Comparison of ENCODE assay signal across 27 cellular contexts in the genomic region with DNA sequence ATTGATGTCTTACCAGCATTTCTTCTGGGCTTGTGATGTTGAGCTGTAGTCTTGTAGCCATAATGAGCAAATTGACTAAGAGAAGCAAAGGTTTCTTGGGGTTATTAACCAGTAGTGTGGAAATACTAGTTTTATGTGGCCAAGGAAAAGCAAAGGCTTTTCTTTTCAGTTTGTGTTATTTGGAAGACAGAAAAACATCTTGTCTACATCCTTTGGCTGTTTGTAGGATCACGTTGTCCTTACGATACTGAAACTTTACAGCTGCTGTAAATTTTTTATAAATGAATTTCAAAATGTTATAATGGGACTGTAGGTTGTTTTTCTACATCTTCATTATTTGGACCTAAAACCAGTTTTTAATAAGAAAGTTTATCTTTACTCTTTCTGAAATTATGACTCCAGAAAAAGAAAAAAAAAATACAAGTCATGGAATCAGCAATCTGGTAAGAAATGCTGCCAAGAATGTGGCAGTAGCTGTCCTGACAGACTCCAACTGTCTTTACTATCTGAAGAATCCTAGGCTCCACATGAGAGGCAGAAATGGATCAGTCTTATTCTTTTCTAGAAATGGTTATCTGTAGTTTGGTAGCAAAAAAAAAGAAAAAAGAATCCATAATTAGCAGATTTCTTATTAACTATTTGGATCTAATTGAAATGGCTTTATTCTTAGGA. TPM values are rescaled to one million over a fixed set of nuclear protein-coding genes. Genes with fewer than 3 reads are reported as not detected.
A peak's percentile ranks its signal among the peaks of the same experiment; 100 is the strongest.
DNase-seq lines count a peak whose midpoint lies in the region; ATAC-seq and TF ChIP-seq lines count a peak whose summit lies in the region.
"Had no signal": no experiment of that assay in that cellular context is flagged by ENCODE, and none has a peak within 500 bp of the region (broad histone marks: within the 10 kb centered on the region; RNA-seq: fewer than 3 reads in every experiment).

No MANE protein-coding gene starts in this region.

- ATAC-seq in IMR-90 (ENCODE audit: low read depth), result peak; percentile 28
- ATAC-seq in left ventricle myocardium superior, result peak; percentile 66
- no peak for ATAC-seq in activated naive CD4-positive, alpha-beta T cell treated with anti-CD3 and anti-CD28 coated beads, Interleukin-2, amount 50 U/mL, for 72 hours
- ATAC-seq in GM18520 (IDR thresholded peaks at IDR 0.05; ENCODE audit: unreplicated experiment), result no peak
- ATAC-seq: activated T-cell treated with anti-CD3 and anti-CD28 coated beads, Interleukin-2, amount 50 U/mL, for 72 hours; GM12878; stimulated activated naive CD8-positive, alpha-beta T cell treated with anti-CD3 and anti-CD28 coated beads, Interleukin-15, amount 100 ng/mL, for 72 hours had no signal

- H3K27me3 ChIP-seq in IMR-90 (ENCODE audit: control insufficient read depth, insufficient read depth, low read length) (no peaks in the 10 kb centered on the region), esophagus muscularis mucosa (no peaks in the 10 kb centered on the region)
- H3K27me3 ChIP-seq: BLaER1 treated with 17β-estradiol and CSF1 and Interleukin-3, amounts not matched to agents 10 nM and 100 nM; upper lobe of left lung had no signal

- H3K79me1 ChIP-seq in IMR-90 (ENCODE audit: low read depth in 1 of 2, low read length in 2 of 2), result peaks cover 3 to 28% of the 10 kb centered on the region in 2 experiments; a peak in 3 of 4 replicates

- peaks cover 54% of the 10 kb centered on the region for H3K36me3 Mint-ChIP-seq in nephron (ENCODE audit: low read depth)
- H3K36me3 Mint-ChIP-seq in type B pancreatic cell, result peaks cover 26% of the 10 kb centered on the region
- H3K36me3 Mint-ChIP-seq in activated naive CD4-positive, alpha-beta T cell treated with anti-CD3 and anti-CD28 coated beads, Interleukin-2, amount 50 U/mL, for 72 hours, result peaks cover 0 to 5% of the 10 kb centered on the region in 2 donors

- peak overlapping the region; percentile 89 for H2BK20ac ChIP-seq in IMR-90 (ENCODE audit: low read depth, low read length)

- H4K20me1 ChIP-seq in IMR-90 (ENCODE audit: insufficient read depth, low read length), result no peaks in the 10 kb centered on the region
- H4K20me1 ChIP-seq: BLaER1 treated with 17β-estradiol and CSF1 and Interleukin-3, amounts not matched to agents 10 nM and 100 nM had no signal

- H2AK9ac ChIP-seq in IMR-90 (replicated peaks; ENCODE audit: low read depth, low read length, poor library complexity), result no peak overlapping the region

- WGBS in IMR-90 (ENCODE audit: extremely low coverage in 2 of 2, insufficient read length in 1 of 2), 2 experiments, result no CpG with 5 or more reads among the region's 2 CpGs
- 64% methylated on average over 2 of the region's 2 CpGs for WGBS in esophagus muscularis mucosa

- TF ChIP-seq RAD21 in IMR-90 (IDR thresholded peaks at IDR 0.05; ENCODE audit: low read length), result no peak

- H3K4me2 ChIP-seq in IMR-90 (ENCODE audit: low read depth, low read length), result peak overlapping the region; percentile 40
- H3K4me2 ChIP-seq: BLaER1 treated with 17β-estradiol and CSF1 and Interleukin-3, amounts not matched to agents 10 nM and 100 nM had no signal

- no peak overlapping the region for H2AFZ ChIP-seq in IMR-90 (replicated peaks; ENCODE audit: low read length, poor library complexity)

- CTCF ChIA-PET in IMR-90 (lab: Yijun Ruan, JAX), result interaction anchor here (0.6 to 1.5 kb wide), 2 partner anchors 11 to 12 kb away, joined by 4 to 5 read pairs; no protein-coding TSS in a partner anchor

- H3K23ac ChIP-seq in IMR-90 (ENCODE audit: low read depth, low read length), result peak overlapping the region; percentile 83

- POLR2A ChIA-PET in IMR-90 (lab: Charles Lee; ENCODE audit: unreplicated experiment), result interaction anchor here (0.7 to 2.0 kb wide), 2 partner anchors 9 to 42 kb away, joined by 4 to 6 read pairs; partner anchors contain the start of gene QSOX1

- peak overlapping the region; percentile 22; the same call in 1 of the 3 replicates for H2BK15ac ChIP-seq in IMR-90 (ENCODE audit: low read depth, low read length)

- H3K4ac ChIP-seq in IMR-90 (ENCODE audit: low read depth, low read length), result peak overlapping the region; percentile 84

- H3K36me3 ChIP-seq in IMR-90 (ENCODE audit: control insufficient read depth, insufficient read depth, low read length), result peaks cover 16% of the 10 kb centered on the region
- peaks cover 11 to 42% (median 26%) of the 10 kb centered on the region in 4 donors for H3K36me3 ChIP-seq in esophagus muscularis mucosa

- DNase-seq in IMR-90, result peak; percentile 72
- DNase-seq in esophagus muscularis mucosa (ENCODE audit: extremely low spot score), result no peak
- DNase-seq in left ventricle myocardium superior, result no peak
- DNase-seq in type B pancreatic cell (ENCODE audit: extremely low spot score, unreplicated experiment), result no peak
- DNase-seq in activated naive CD4-positive, alpha-beta T cell treated with anti-CD3 and anti-CD28 coated beads, Interleukin-2, amount 50 U/mL, for 72 hours (ENCODE audit: low spot score in 2 of 2), result no peak
- no peak for DNase-seq in KBM-7
- DNase-seq: activated CD4-positive, alpha-beta T cell treated with anti-CD3 and anti-CD28 coated beads, Interleukin-2, amount 10 ng/mL, durations not matched to agents 24 days and 14 days; activated naive CD4-positive, alpha-beta T cell treated with anti-CD3 and anti-CD28 coated beads, Interleukin-2, amount 10 ng/mL, durations not matched to agents 7 days and 5 days; activated T-cell treated with anti-CD3 and anti-CD28 coated beads, Interleukin-2, amount 50 U/mL, for 72 hours; aorta; Caco-2; DND-41; effector CD4-positive, alpha-beta T cell; glutamatergic neuron; HFFc6; lower lobe of right lung; NCI-H1105; NCI-H2029 treated with DMSO at 0.1 percent for 48 hours; NCI-H345; SHP77 treated with DMSO at 0.1 percent for 48 hours; stimulated activated naive CD8-positive, alpha-beta T cell treated with anti-CD3 and anti-CD28 coated beads, Interleukin-15, amount 100 ng/mL, for 72 hours; upper lobe of left lung had no signal

- no TSS peak for BruUV-seq in IMR-90 (replicated peaks; lab: Mats Ljungman, UMichigan)

- H4K5ac ChIP-seq in IMR-90 (ENCODE audit: low read depth, low read length), result peak overlapping the region; percentile 99

- peak overlapping the region; percentile 100 for H3K18ac ChIP-seq in IMR-90 (ENCODE audit: low read depth, low read length)

- H3K4me3 Mint-ChIP-seq in nephron (no peak overlapping the region), type B pancreatic cell (no peak overlapping the region)
- H3K4me3 Mint-ChIP-seq: activated CD4-positive, alpha-beta T cell treated with anti-CD3 and anti-CD28 coated beads, Interleukin-2, amount 10 ng/mL, durations not matched to agents 24 days and 14 days; activated naive CD4-positive, alpha-beta T cell treated with anti-CD3 and anti-CD28 coated beads, Interleukin-2, amount 10 ng/mL, durations not matched to agents 7 days and 5 days; activated T-cell treated with anti-CD3 and anti-CD28 coated beads, Interleukin-2, amount 50 U/mL, for 72 hours; central memory CD8-positive, alpha-beta T cell; HFFc6; stimulated activated naive CD8-positive, alpha-beta T cell treated with anti-CD3 and anti-CD28 coated beads, Interleukin-15, amount 100 ng/mL, for 72 hours had no signal

- H3K27me3 Mint-ChIP-seq in nephron (ENCODE audit: low read depth), result no peaks in the 10 kb centered on the region
- H3K27me3 Mint-ChIP-seq in type B pancreatic cell, result no peaks in the 10 kb centered on the region
- H3K27me3 Mint-ChIP-seq: activated CD4-positive, alpha-beta T cell treated with anti-CD3 and anti-CD28 coated beads, Interleukin-2, amount 10 ng/mL, durations not matched to agents 24 days and 14 days; central memory CD8-positive, alpha-beta T cell; stimulated activated naive CD8-positive, alpha-beta T cell treated with anti-CD3 and anti-CD28 coated beads, Interleukin-15, amount 100 ng/mL, for 72 hours had no signal

- H3K27ac Mint-ChIP-seq in nephron, result peak overlapping the region; percentile 62 to 92 (median 80)
- H3K27ac Mint-ChIP-seq in type B pancreatic cell, result no peak overlapping the region
- H3K27ac Mint-ChIP-seq in activated naive CD4-positive, alpha-beta T cell treated with anti-CD3 and anti-CD28 coated beads, Interleukin-2, amount 50 U/mL, for 72 hours, result no peak overlapping the region
- H3K27ac Mint-ChIP-seq: activated CD4-positive, alpha-beta T cell treated with anti-CD3 and anti-CD28 coated beads, Interleukin-2, amount 10 ng/mL, durations not matched to agents 24 days and 14 days; activated naive CD4-positive, alpha-beta T cell treated with anti-CD3 and anti-CD28 coated beads, Interleukin-2, amount 10 ng/mL, durations not matched to agents 7 days and 5 days; HFFc6; stimulated activated naive CD8-positive, alpha-beta T cell treated with anti-CD3 and anti-CD28 coated beads, Interleukin-15, amount 100 ng/mL, for 72 hours had no signal

- peak overlapping the region; percentile 66 for H3K9ac ChIP-seq in IMR-90 (ENCODE audit: low read depth, low read length)
- H3K9ac ChIP-seq: BLaER1 treated with 17β-estradiol and CSF1 and Interleukin-3, amounts not matched to agents 10 nM and 100 nM had no signal

- H3K4me1 ChIP-seq in IMR-90 (ENCODE audit: control insufficient read depth, insufficient read depth, low read length) (peaks cover 48% of the 10 kb centered on the region), esophagus muscularis mucosa (peaks cover 27 to 46% (median 37%) of the 10 kb centered on the region in 4 donors)

- H4K8ac ChIP-seq in IMR-90 (ENCODE audit: low read depth in 2 of 2, low read length in 2 of 2), result peak overlapping the region; percentile 17 to 64; a peak in 3 of 4 replicates

- peak overlapping the region; percentile 87 for H2BK120ac ChIP-seq in IMR-90 (ENCODE audit: low read depth, low read length)

- peak overlapping the region; percentile 51 for H4K91ac ChIP-seq in IMR-90 (ENCODE audit: insufficient read depth, low read depth, low read length)

- H3K4me3 ChIP-seq in IMR-90 (ENCODE audit: insufficient read depth, low read depth, low read length) (no peak overlapping the region), esophagus muscularis mucosa (no peak overlapping the region)
- H3K4me3 ChIP-seq: BLaER1 treated with 17β-estradiol and CSF1 and Interleukin-3, amounts not matched to agents 10 nM and 100 nM; GM12878; lower lobe of right lung; upper lobe of left lung had no signal

- H2AK5ac ChIP-seq in IMR-90 (ENCODE audit: low read depth, low read length), result peak overlapping the region; percentile 10; the same call in 1 of the 2 replicates

- dilution Hi-C loops in IMR-90 (cut with HindIII; ENCODE audit: low sequenced_read_pairs, unreplicated experiment), result no loop called here

- H2BK5ac ChIP-seq in IMR-90 (ENCODE audit: low read depth, low read length, poor library complexity, severe bottlenecking), result peak overlapping the region; percentile 95

- no peaks in the 10 kb centered on the region for H3K9me3 ChIP-seq in IMR-90 (ENCODE audit: control insufficient read depth, insufficient read depth, low read length)
- no peaks in the 10 kb centered on the region for H3K9me3 ChIP-seq in esophagus muscularis mucosa
- H3K9me3 ChIP-seq: BLaER1 treated with 17β-estradiol and CSF1 and Interleukin-3, amounts not matched to agents 10 nM and 100 nM; Caco-2; lower lobe of right lung; upper lobe of left lung had no signal

- H3K14ac ChIP-seq in IMR-90 (replicated peaks; ENCODE audit: low read depth, low read length), result peak overlapping the region; percentile 59

- H3K56ac ChIP-seq in IMR-90 (ENCODE audit: extremely low read depth, insufficient read depth, low read length), result peak overlapping the region; percentile 43

- TF ChIP-seq CTCF in IMR-90 (conservative IDR thresholded peaks at IDR 0.05; ENCODE audit: low read depth, low read length) (no peak), esophagus muscularis mucosa (IDR thresholded peaks at IDR 0.05) (no peak), nephron (IDR thresholded peaks at IDR 0.05; ENCODE audit: unreplicated experiment in 3 of 3) (no peak), type B pancreatic cell (conservative IDR thresholded peaks at IDR 0.05) (no peak)

- peak overlapping the region; percentile 100; the same call in 1 of the 2 replicates for H3K27ac ChIP-seq in IMR-90 (ENCODE audit: insufficient read depth, low read length)
- H3K27ac ChIP-seq in esophagus muscularis mucosa (replicated peaks in 1 of 4), result peak overlapping the region; percentile 34 to 56 (median 46)
- H3K27ac ChIP-seq: BLaER1 treated with 17β-estradiol and CSF1 and Interleukin-3, amounts not matched to agents 10 nM and 100 nM; lower lobe of right lung had no signal

- TF ChIP-seq POLR2A in IMR-90 (IDR thresholded peaks at IDR 0.05; ENCODE audit: low read depth, low read length) (no peak), esophagus muscularis mucosa (IDR thresholded peaks at IDR 0.05; ENCODE audit: low read depth) (no peak)

- TF ChIP-seq EP300 in esophagus muscularis mucosa (IDR thresholded peaks at IDR 0.05), result no peak

- no peaks in the 10 kb centered on the region for H3K9me3 Mint-ChIP-seq in nephron
- H3K9me3 Mint-ChIP-seq in type B pancreatic cell, result no peaks in the 10 kb centered on the region
- H3K9me3 Mint-ChIP-seq in activated naive CD4-positive, alpha-beta T cell treated with anti-CD3 and anti-CD28 coated beads, Interleukin-2, amount 50 U/mL, for 72 hours, result no peaks in the 10 kb centered on the region
- H3K9me3 Mint-ChIP-seq: activated CD4-positive, alpha-beta T cell treated with anti-CD3 and anti-CD28 coated beads, Interleukin-2, amount 10 ng/mL, durations not matched to agents 24 days and 14 days; activated naive CD4-positive, alpha-beta T cell treated with anti-CD3 and anti-CD28 coated beads, Interleukin-2, amount 10 ng/mL, durations not matched to agents 7 days and 5 days; activated T-cell treated with anti-CD3 and anti-CD28 coated beads, Interleukin-2, amount 50 U/mL, for 72 hours; central memory CD8-positive, alpha-beta T cell; HFFc6; stimulated activated naive CD8-positive, alpha-beta T cell treated with anti-CD3 and anti-CD28 coated beads, Interleukin-15, amount 100 ng/mL, for 72 hours had no signal

- H3K4me1 Mint-ChIP-seq in nephron (peaks cover 12% of the 10 kb centered on the region), type B pancreatic cell (ENCODE audit: unreplicated experiment) (no peaks in the 10 kb centered on the region)
- H3K4me1 Mint-ChIP-seq: activated CD4-positive, alpha-beta T cell treated with anti-CD3 and anti-CD28 coated beads, Interleukin-2, amount 10 ng/mL, durations not matched to agents 24 days and 14 days; activated naive CD4-positive, alpha-beta T cell treated with anti-CD3 and anti-CD28 coated beads, Interleukin-2, amount 10 ng/mL, durations not matched to agents 7 days and 5 days; central memory CD8-positive, alpha-beta T cell; stimulated activated naive CD8-positive, alpha-beta T cell treated with anti-CD3 and anti-CD28 coated beads, Interleukin-15, amount 100 ng/mL, for 72 hours had no signal

- intact Hi-C loops in IMR-90 (cut with micrococcal nuclease) (loop anchor here (1.0 to 2.0 kb wide), 2 partner anchors 14 to 43 kb away; no protein-coding TSS in a partner anchor), esophagus muscularis mucosa (cut with DNase I) (no loop called here), left ventricle myocardium superior (cut with micrococcal nuclease) (no loop called here)

- in situ Hi-C loops in IMR-90 (cut with MboI; ENCODE audit: low sequenced_read_pairs), result no loop called here
- in situ Hi-C loops in KBM-7 (cut with MboI; ENCODE audit: low pct_unique_long_range_greater_than_20kb, low sequenced_read_pairs), result no loop called here

- H3K9me1 ChIP-seq in IMR-90 (ENCODE audit: insufficient read depth, low read length), result peaks cover 23% of the 10 kb centered on the region

RNA-seq across cellular contexts. Expression of gene QSOX1, which starts 41.6 kb away (rescaled TPM):
- total RNA-seq in IMR-90 (2012; rRNA removed) (93.3 and 102 TPM in 2 replicates), esophagus muscularis mucosa (100 to 1,000 TPM; 104 to 138 (median 107) TPM), left ventricle myocardium superior (111 TPM), type B pancreatic cell (ENCODE audit: low replicate concordance) (94.0 and 96.0 TPM in 2 replicates)
- polyA plus RNA-seq in IMR-90 (2012; rRNA removed), result 765 and 791 TPM in 2 replicates
- polyA plus RNA-seq in IMR-90 (2012; cell fraction: cytosol; rRNA removed), result 1,392 and 1,573 TPM in 2 replicates
- polyA plus RNA-seq in IMR-90 (2012; cell fraction: nucleus; rRNA removed; ENCODE audit: low replicate concordance), result 755 and 1,109 TPM in 2 replicates
- total RNA-seq in activated naive CD4-positive, alpha-beta T cell treated with anti-CD3 and anti-CD28 coated beads, Interleukin-2, amount 50 U/mL, for 72 hours, result 10 to 100 TPM; 42.1 to 42.3 TPM

Comparison
In these comparisons a context has a peak if more than half of its experiments do, and no peak if none do; other contexts are left out.
1. ATAC-seq: peak in IMR-90 (single experiment) and left ventricle myocardium superior (single experiment); none in activated naive CD4-positive, alpha-beta T cell treated with anti-CD3 and anti-CD28 coated beads, Interleukin-2, amount 50 U/mL, for 72 hours (0 of 2) and GM18520 (single experiment).
2. H3K27ac Mint-ChIP-seq: peak in nephron (3 of 3); none in type B pancreatic cell (single experiment) and activated naive CD4-positive, alpha-beta T cell treated with anti-CD3 and anti-CD28 coated beads, Interleukin-2, amount 50 U/mL, for 72 hours (0 of 2).